Comparison of ENCODE assay signal across 1 cellular context in genomic region chr4:83334425-83335241, GRCh38.
A peak's percentile ranks its signal among the peaks of the same experiment; 100 is the strongest.
TF ChIP-seq lines count a peak whose summit lies in the region.

TSS of gene HPSE (minus strand) at chr4:83334848. CDS start at chr4:83334782, 66 bp downstream.

TF ChIP-seq in K562, 482 proteins besides CTCF, POLR2A, EP300 and RAD21 (continued from another document):
- TF ChIP-seq VEZF1 (CRISPR knock-in tag; IDR thresholded peaks at IDR 0.05): peak; percentile 28; the same call in 1 of the 2 replicates
TF ChIP-seq in K562: peak in this region for 10.
